Comparison of ENCODE assay signal across 9 cellular contexts in genomic region chr17:43020030-43020621, GRCh38. TPM values are rescaled to one million over a fixed set of nuclear protein-coding genes. Genes with fewer than 3 reads are reported as not detected.
DNase-seq lines count a peak whose midpoint lies in the region; ATAC-seq, FAIRE-seq and TF ChIP-seq lines count a peak whose summit lies in the region.
"Had no signal": no experiment of that assay in that cellular context is flagged by ENCODE, and none has a peak within 500 bp of the region (broad histone marks: within the 10 kb centered on the region; RNA-seq: fewer than 3 reads in every experiment).

No MANE protein-coding gene starts in this region.

- H2BK120ac ChIP-seq in mesenchymal stem cell (ENCODE audit: low read depth, low read length) = no peak overlapping the region

- H2AFZ ChIP-seq in mammary epithelial cell (ENCODE audit: low read depth, low read length) (no peak overlapping the region), mesenchymal stem cell (ENCODE audit: low read depth, low read length) (no peak overlapping the region)

- dilution Hi-C loops in mammary epithelial cell (cut with HindIII; ENCODE audit: low sequenced_read_pairs) = no loop called here

- no peaks in the 10 kb centered on the region for H3K27me3 ChIP-seq in mammary epithelial cell (ENCODE audit: insufficient read depth, low read length)
- H3K27me3 ChIP-seq in body of pancreas = no peaks in the 10 kb centered on the region
- no peaks in the 10 kb centered on the region for H3K27me3 ChIP-seq in mesenchymal stem cell (ENCODE audit: control insufficient read depth in 1 of 2, insufficient read depth in 1 of 2, low read length in 2 of 2)

- no peak for ATAC-seq in body of pancreas
- ATAC-seq in GM18907 (IDR thresholded peaks at IDR 0.05; ENCODE audit: unreplicated experiment) = no peak

- H3K9ac ChIP-seq in mammary epithelial cell (ENCODE audit: insufficient read depth, low read length) (no peak overlapping the region), mesenchymal stem cell (ENCODE audit: low read length) (peak overlapping the region; percentile 96)

- H3K14ac ChIP-seq in mesenchymal stem cell (ENCODE audit: low read length in 2 of 2) = no peak overlapping the region

- H2BK12ac ChIP-seq in mesenchymal stem cell (ENCODE audit: low read length in 2 of 2) = peak overlapping the region in 1 of 2 experiments; percentile 43

- H3K18ac ChIP-seq in mesenchymal stem cell (ENCODE audit: low read depth in 1 of 2, low read length in 2 of 2) = peak overlapping the region; percentile 44 to 77

- H4K20me1 ChIP-seq in mammary epithelial cell (ENCODE audit: insufficient read depth, low read length) = no peaks in the 10 kb centered on the region

- no peak overlapping the region for H2BK5ac ChIP-seq in mesenchymal stem cell (ENCODE audit: low read depth, low read length, poor library complexity, severe bottlenecking)

- TF ChIP-seq POLR2A in body of pancreas (IDR thresholded peaks at IDR 0.05) = no peak

- H3K4me2 ChIP-seq in mammary epithelial cell (ENCODE audit: insufficient read depth, low read depth, low read length) (no peak overlapping the region), mesenchymal stem cell (ENCODE audit: low read length, poor library complexity, severe bottlenecking) (peak overlapping the region; percentile 31)

- H3K79me2 ChIP-seq in mammary epithelial cell (ENCODE audit: insufficient read depth, low read length) = peaks cover 28% of the 10 kb centered on the region

- peak overlapping the region; percentile 18 for H4K91ac ChIP-seq in mesenchymal stem cell (ENCODE audit: low read length)

- peak overlapping the region in 1 of 2 experiments; percentile 60 for H3K23ac ChIP-seq in mesenchymal stem cell (ENCODE audit: low read length in 2 of 2)

- H3K4ac ChIP-seq in mesenchymal stem cell (ENCODE audit: low read depth in 1 of 2, low read length in 2 of 2) = peak overlapping the region in 1 of 2 experiments; percentile 20

- no peaks in the 10 kb centered on the region for H3K9me3 ChIP-seq in mammary epithelial cell (replicated peaks; ENCODE audit: insufficient read depth, low read length)
- no peaks in the 10 kb centered on the region for H3K9me3 ChIP-seq in body of pancreas
- no peaks in the 10 kb centered on the region for H3K9me3 ChIP-seq in mesenchymal stem cell (ENCODE audit: control insufficient read depth, low read length)

- TF ChIP-seq CTCF in MCF 10A (IDR thresholded peaks at IDR 0.05; ENCODE audit: unreplicated experiment) (no peak), mammary epithelial cell (conservative IDR thresholded peaks at IDR 0.05 in 1 of 2, IDR thresholded peaks at IDR 0.05 in 1 of 2; ENCODE audit: extremely low read depth in 1 of 2, insufficient read depth in 1 of 2, low read depth in 1 of 2, low read length in 2 of 2) (no peak), body of pancreas (IDR thresholded peaks at IDR 0.05) (no peak)

- BruUV-seq in MCF 10A (replicated peaks; lab: Mats Ljungman, UMichigan) (TSS peak; percentile 6), mammary epithelial cell (replicated peaks; lab: Mats Ljungman, UMichigan) (no TSS peak)

- no peak for FAIRE-seq in RCC 7860 (lab: Jason Lieb, UNC)

- H3K79me1 ChIP-seq in mesenchymal stem cell (replicated peaks; ENCODE audit: low read length, poor library complexity, severe bottlenecking) = peaks cover 19% of the 10 kb centered on the region

- peaks cover 38% of the 10 kb centered on the region for H3K36me3 Mint-ChIP-seq in MCF 10A (ENCODE audit: insufficient read depth, unreplicated experiment)

- H3K27ac ChIP-seq in mammary epithelial cell (ENCODE audit: insufficient read depth, low read depth, low read length) (no peak overlapping the region), body of pancreas (peak overlapping the region in 3 of 4 donors; percentile 21 to 83 (median 34)), mesenchymal stem cell (ENCODE audit: low read length, poor library complexity, severe bottlenecking) (no peak overlapping the region), urinary bladder (ENCODE audit: low read depth) (peak overlapping the region; percentile 42)

- in situ Hi-C loops in mammary epithelial cell (cut with MboI; ENCODE audit: low sequenced_read_pairs in 2 of 2) = loop anchor here in 1 of 2 donors (25.0 kb wide), 1 partner anchor 292 kb away; no protein-coding TSS in a partner anchor

- H3K4me3 Mint-ChIP-seq in MCF 10A (ENCODE audit: unreplicated experiment) = peak overlapping the region; percentile 91

- H3K4me3 ChIP-seq in mammary epithelial cell (replicated peaks in 1 of 3; ENCODE audit: insufficient read depth in 1 of 3, low read depth in 2 of 3, low read length in 3 of 3) = no peak overlapping the region
- H3K4me3 ChIP-seq in body of pancreas = no peak overlapping the region
- peak overlapping the region in 1 of 2 experiments; percentile 99 for H3K4me3 ChIP-seq in mesenchymal stem cell (ENCODE audit: insufficient read depth in 1 of 2, low read depth in 1 of 2, low read length in 2 of 2)
- H3K4me3 ChIP-seq in urinary bladder (ENCODE audit: low read depth, low read length) = no peak overlapping the region

- peak overlapping the region; percentile 33 for H2AK5ac ChIP-seq in mesenchymal stem cell (ENCODE audit: low read length, severe bottlenecking)

- H3K4me1 Mint-ChIP-seq in MCF 10A (ENCODE audit: insufficient read depth, unreplicated experiment) = peaks cover 20% of the 10 kb centered on the region

- no peaks in the 10 kb centered on the region for H3K27me3 Mint-ChIP-seq in MCF 10A (ENCODE audit: insufficient read depth, unreplicated experiment)

- CTCF ChIA-PET in MCF 10A (lab: Yijun Ruan, JAX) = no interaction called here
- CTCF ChIA-PET in mammary epithelial cell (lab: Charles Lee; ENCODE audit: low non-redundant PET) = no interaction called here

- H3K9me3 Mint-ChIP-seq in MCF 10A (ENCODE audit: unreplicated experiment) = no peaks in the 10 kb centered on the region

- intact Hi-C loops in MCF 10A (cut with micrococcal nuclease) (loop anchor here (5.0 to 10.0 kb wide), 3 partner anchors 152 to 315 kb away; partner anchors contain the start of genes NBR1 and TMEM106A), mammary epithelial cell (cut with micrococcal nuclease) (no loop called here), body of pancreas (cut with DNase I) (loop anchor here (10.0 kb wide), 2 partner anchors 115 to 295 kb away; no protein-coding TSS in a partner anchor)

- no peak overlapping the region for H3K27ac Mint-ChIP-seq in MCF 10A (ENCODE audit: low read depth, unreplicated experiment)

- 93% methylated on average over 5 of the region's 6 CpGs for WGBS in mammary epithelial cell (ENCODE audit: low coverage, missing lambda C conversion rate)
- 71 to 72% methylated on average over 6 of the region's 6 CpGs for WGBS in body of pancreas, 2 donors
- 40% methylated on average over 3 of the region's 6 CpGs for WGBS in mesenchymal stem cell
- WGBS in urinary bladder = 56% methylated on average over 6 of the region's 6 CpGs

- DNase-seq in MCF 10A (ENCODE audit: unreplicated experiment) (no peak), mammary epithelial cell (no peak), body of pancreas (no peak), mesenchymal stem cell (no peak), NCI-H146 treated with DMSO at 0.1 percent for 48 hours (lab: John Stamatoyannopoulos, UW; ENCODE audit: unreplicated experiment) (no peak), RCC 7860 (ENCODE audit: low spot score) (no peak)
- DNase-seq: GDM1 had no signal

- H4K8ac ChIP-seq in mesenchymal stem cell (ENCODE audit: low read length) = peak overlapping the region; percentile 8

- peaks cover 15% of the 10 kb centered on the region for H3K4me1 ChIP-seq in mammary epithelial cell (ENCODE audit: insufficient read depth, low read length)
- H3K4me1 ChIP-seq in body of pancreas = peaks cover 31% of the 10 kb centered on the region
- H3K4me1 ChIP-seq in mesenchymal stem cell (ENCODE audit: control insufficient read depth, insufficient read depth, low read depth, low read length) = peaks cover 27% of the 10 kb centered on the region
- peaks cover 1% of the 10 kb centered on the region for H3K4me1 ChIP-seq in urinary bladder (ENCODE audit: insufficient read depth)

- peak overlapping the region; percentile 65 for H2BK15ac ChIP-seq in mesenchymal stem cell (ENCODE audit: low read depth, poor library complexity, severe bottlenecking)

- POLR2A ChIA-PET in MCF 10A (lab: Yijun Ruan, JAX) = interaction anchor here (0.6 to 5.9 kb wide), 7 partner anchors 13 to 368 kb away, joined by 3 to 58 read pairs (median 4); partner anchors contain the start of genes IFI35, NBR1 and RPL27

- no peaks in the 10 kb centered on the region for H3K36me3 ChIP-seq in mammary epithelial cell (ENCODE audit: insufficient read depth, low read length)
- H3K36me3 ChIP-seq in body of pancreas (replicated peaks in 1 of 2; ENCODE audit: insufficient read depth in 1 of 2, low read depth in 2 of 2) = no peaks in the 10 kb centered on the region
- H3K36me3 ChIP-seq in mesenchymal stem cell (ENCODE audit: control insufficient read depth in 1 of 2, insufficient read depth in 2 of 2, low read depth in 1 of 2, low read length in 2 of 2) = peaks cover 37 to 49% of the 10 kb centered on the region in 2 experiments
- H3K36me3 ChIP-seq in urinary bladder (ENCODE audit: insufficient read depth) = no peaks in the 10 kb centered on the region

RNA-seq across cellular contexts. Expression of gene VAT1, which starts 2.1 kb away (rescaled TPM):
- total RNA-seq in MCF 10A (2022) (61.0 and 105 TPM in 2 replicates), mammary epithelial cell (100 to 1,000 TPM; 196 to 230 TPM), body of pancreas (100 to 1,000 TPM in 1 of 2 donors, 10 to 100 TPM in 1; 83.7 to 101 TPM), urinary bladder (40.3 TPM)
- polyA plus RNA-seq in mammary epithelial cell (149 TPM), urinary bladder (175 TPM)
- 385 TPM for polyA minus RNA-seq in mammary epithelial cell
- 775 TPM for polyA plus RNA-seq in mesenchymal stem cell (2013, experiment 1 of 2)
- polyA plus RNA-seq in mesenchymal stem cell (2013, experiment 2 of 2) = 762 TPM

RNA-seq across cellular contexts. Expression of gene RND2, which starts 4.9 kb away (rescaled TPM):
- 0.16 TPM in 1 of 2 replicates, not detected in the other for total RNA-seq in MCF 10A (2022)
- total RNA-seq in mammary epithelial cell = under 1 TPM; 0.17 to 0.85 TPM
- polyA plus RNA-seq in mammary epithelial cell = 0.20 TPM
- not detected for polyA minus RNA-seq in mammary epithelial cell
- total RNA-seq in body of pancreas = under 1 TPM; 0.33 to 0.52 TPM
- polyA plus RNA-seq in mesenchymal stem cell (2013, experiment 1 of 2) = 1.1 TPM
- polyA plus RNA-seq in mesenchymal stem cell (2013, experiment 2 of 2) = 1.2 TPM
- total RNA-seq in urinary bladder = 1.6 TPM
- polyA plus RNA-seq in urinary bladder = 1.5 TPM

RNA-seq across cellular contexts. Expression of gene IFI35, which starts 13.5 kb away (rescaled TPM):
- total RNA-seq in MCF 10A (2022) (6.3 and 7.3 TPM in 2 replicates), mammary epithelial cell (1 to 10 TPM; 6.7 to 7.3 TPM), body of pancreas (10 to 100 TPM; 16.2 to 19.5 TPM), urinary bladder (11.4 TPM)
- polyA plus RNA-seq in mammary epithelial cell (8.3 TPM), urinary bladder (34.8 TPM)
- 12.2 TPM for polyA minus RNA-seq in mammary epithelial cell
- 27.4 TPM for polyA plus RNA-seq in mesenchymal stem cell (2013, experiment 1 of 2)
- 24.5 TPM for polyA plus RNA-seq in mesenchymal stem cell (2013, experiment 2 of 2)

RNA-seq across cellular contexts. Expression of gene RPL27, which starts 21.9 kb away (rescaled TPM):
- 970 and 1,226 TPM in 2 replicates for total RNA-seq in MCF 10A (2022)
- 1,000 to 10,000 TPM in 1 of 2 donors, 100 to 1,000 TPM in 1; 634 to 1,021 TPM for total RNA-seq in mammary epithelial cell
- polyA plus RNA-seq in mammary epithelial cell = 3,340 TPM
- 1,201 TPM for polyA minus RNA-seq in mammary epithelial cell
- total RNA-seq in body of pancreas = 100 to 1,000 TPM; 406 to 507 TPM
- polyA plus RNA-seq in mesenchymal stem cell (2013, experiment 1 of 2) = 5,075 TPM
- polyA plus RNA-seq in mesenchymal stem cell (2013, experiment 2 of 2) = 4,888 TPM
- 1,142 TPM for total RNA-seq in urinary bladder
- polyA plus RNA-seq in urinary bladder = 3,115 TPM

RNA-seq across cellular contexts. Expression of gene RUNDC1, which starts 39.8 kb away (rescaled TPM):
- total RNA-seq in MCF 10A (2022) (13.4 and 14.2 TPM in 2 replicates), mammary epithelial cell (10 to 100 TPM; 14.5 to 16.2 TPM), body of pancreas (10 to 100 TPM; 17.1 to 37.6 TPM), urinary bladder (9.9 TPM)
- polyA plus RNA-seq in mammary epithelial cell (12.6 TPM), urinary bladder (12.3 TPM)
- polyA minus RNA-seq in mammary epithelial cell = 12.5 TPM
- 6.8 TPM for polyA plus RNA-seq in mesenchymal stem cell (2013, experiment 1 of 2)
- polyA plus RNA-seq in mesenchymal stem cell (2013, experiment 2 of 2) = 7.1 TPM

Comparison
In these comparisons a context has a peak if more than half of its experiments do, and no peak if none do; other contexts are left out.
1. H3K27ac ChIP-seq: peak in body of pancreas (3 of 4) and urinary bladder (single experiment); none in mammary epithelial cell (single experiment) and mesenchymal stem cell (single experiment).